9 cellular contexts compared by ENCODE assay signal in genomic region chr6:167351656-167352354, GRCh38. TPM values are rescaled to one million over a fixed set of nuclear protein-coding genes. Genes with fewer than 3 reads are reported as not detected.
DNase-seq lines count a peak whose midpoint lies in the region; ATAC-seq, FAIRE-seq and TF ChIP-seq lines count a peak whose summit lies in the region.
"Had no signal": no experiment of that assay in that cellular context is flagged by ENCODE, and none has a peak within 500 bp of the region (broad histone marks: within the 10 kb centered on the region; RNA-seq: fewer than 3 reads in every experiment).

No MANE protein-coding gene starts in this region.

- TF ChIP-seq CTCF in A549 (IDR thresholded peaks at IDR 0.05) (no peak), kidney (IDR thresholded peaks at IDR 0.05; ENCODE audit: borderline replicate concordance, extremely low read depth, insufficient read depth) (no peak)

- H3K9me3 ChIP-seq in A549 (no peaks in the 10 kb centered on the region), kidney (ENCODE audit: control insufficient read depth in 1 of 2, low read length in 2 of 2) (peaks cover 0 to 4% of the 10 kb centered on the region in 2 donors)

- WGBS in A549 (ENCODE audit: missing lambda C conversion rate), result 40% methylated on average over 13 of the region's 13 CpGs

- peaks cover 14 to 22% (median 18%) of the 10 kb centered on the region in 3 donors for H3K4me1 Mint-ChIP-seq in T-cell

- FAIRE-seq in A549 (lab: Jason Lieb, UNC), result no peak
- no peak for FAIRE-seq in kidney (lab: Jason Lieb, UNC)
- no peak for FAIRE-seq in GM12892 (lab: Jason Lieb, UNC)

- ATAC-seq in A549 (no peak), GM21360 (IDR thresholded peaks at IDR 0.05; ENCODE audit: unreplicated experiment) (peak; percentile 54), T-cell (replicated peaks in 1 of 4) (no peak)

- no peaks in the 10 kb centered on the region for H3K9me3 Mint-ChIP-seq in T-cell

- TF ChIP-seq POLR2A in A549 (IDR thresholded peaks at IDR 0.05; ENCODE audit: low read length) (no peak), GM12892 (IDR thresholded peaks at IDR 0.05; ENCODE audit: low read depth, low read length) (no peak), erythroblast (IDR thresholded peaks at IDR 0.05; ENCODE audit: low read length) (no peak)

- H3K27ac ChIP-seq in A549, result no peak overlapping the region
- H3K27ac ChIP-seq in kidney (ENCODE audit: low read depth in 2 of 2, low read length in 2 of 2), result no peak overlapping the region

- POLR2A ChIA-PET in A549 (lab: Yijun Ruan, JAX), result no interaction called here
- POLR2A ChIA-PET in T-cell (lab: Charles Lee), result interaction anchor here in 1 of 2 donors (0.5 kb wide), 1 partner anchor 477 kb away, joined by 6 read pairs; no protein-coding TSS in a partner anchor

- H3K4me2 ChIP-seq in A549, result peak overlapping the region; percentile 92

- peak overlapping the region; percentile 84 to 86 for H3K27ac Mint-ChIP-seq in T-cell

- no peaks in the 10 kb centered on the region for H3K4me1 ChIP-seq in A549
- H3K4me1 ChIP-seq in kidney (ENCODE audit: control insufficient read depth in 1 of 2, insufficient read depth in 1 of 2, low read depth in 1 of 2, low read length in 2 of 2), result peaks cover 0 to 7% of the 10 kb centered on the region in 2 donors

- H3K36me3 Mint-ChIP-seq in T-cell, result no peaks in the 10 kb centered on the region

- TF ChIP-seq RAD21 in A549 (conservative IDR thresholded peaks at IDR 0.05 in 1 of 2, IDR thresholded peaks at IDR 0.05 in 1 of 2), result no peak

- H3K9ac ChIP-seq in kidney (ENCODE audit: low read length in 2 of 2), result no peak overlapping the region

- peak overlapping the region; percentile 86 to 92 (median 89) for H3K4me3 Mint-ChIP-seq in T-cell

- CTCF ChIA-PET in A549 (lab: Yijun Ruan, JAX), result interaction anchor here (0.7 to 2.6 kb wide), 18 partner anchors 10 to 577 kb away, joined by 3 to 35 read pairs (median 4); partner anchors contain the start of gene UNC93A
- CTCF ChIA-PET in T-cell (lab: Charles Lee), result interaction anchor here in 1 of 2 donors (0.6 to 1.7 kb wide), 4 partner anchors 141 to 822 kb away, joined by 4 to 6 read pairs (median 4); partner anchors contain the start of gene CCR6

- no peaks in the 10 kb centered on the region for H3K36me3 ChIP-seq in kidney (ENCODE audit: control insufficient read depth in 1 of 2, insufficient read depth in 2 of 2, low read length in 2 of 2)

- peaks cover 3 to 8% of the 10 kb centered on the region in 2 donors for H3K27me3 Mint-ChIP-seq in T-cell

- TF ChIP-seq EP300 in A549 (IDR thresholded peaks at IDR 0.05), result no peak

- DNase-seq in A549 (ENCODE audit: low read depth in 1 of 2, low spot score in 1 of 2) (no peak), T-cell (no peak), kidney (no peak), GM12892 (ENCODE audit: insufficient read length) (no peak), NCI-H69 (lab: John Stamatoyannopoulos, UW) (no peak), erythroblast (lab: John Stamatoyannopoulos, UW) (no peak), NCI-H2171 treated with DMSO at 0.1 percent for 48 hours (lab: John Stamatoyannopoulos, UW) (no peak)

- H3K4me3 ChIP-seq in A549 (peak overlapping the region; percentile 51), kidney (ENCODE audit: low read length in 2 of 2) (peak overlapping the region; percentile 28 to 57)

- intact Hi-C loops in kidney (cut with DNase I), result no loop called here

TF ChIP-seq in A549, 52 proteins besides CTCF, POLR2A, EP300 and RAD21:
- TF ChIP-seq ZSCAN20 (CRISPR knock-in tag; IDR thresholded peaks at IDR 0.05) (no peak), CEBPB (IDR thresholded peaks at IDR 0.05) (no peak), HOXA7 (CRISPR knock-in tag; IDR thresholded peaks at IDR 0.05) (no peak), ZC3H11A (IDR thresholded peaks at IDR 0.05) (no peak), BCL3 (IDR thresholded peaks at IDR 0.05) (no peak), BHLHE40 (IDR thresholded peaks at IDR 0.05; ENCODE audit: low read depth, low read length) (no peak), JUN (IDR thresholded peaks at IDR 0.05) (no peak), MAFK (IDR thresholded peaks at IDR 0.05; ENCODE audit: partially characterized antibody) (no peak), MYC (IDR thresholded peaks at IDR 0.05; ENCODE audit: borderline replicate concordance, low read length) (no peak), SMC3 (IDR thresholded peaks at IDR 0.05) (no peak), NPAS2 (CRISPR knock-in tag; IDR thresholded peaks at IDR 0.05; ENCODE audit: borderline replicate concordance) (no peak), HEYL (CRISPR knock-in tag; IDR thresholded peaks at IDR 0.05) (no peak), KDM1A (IDR thresholded peaks at IDR 0.05; ENCODE audit: low read depth) (no peak), JUNB (IDR thresholded peaks at IDR 0.05) (no peak), TP53 (CRISPR knock-in tag; IDR thresholded peaks at IDR 0.05) (no peak), HOXB13 (CRISPR knock-in tag; IDR thresholded peaks at IDR 0.05; ENCODE audit: low read depth) (no peak), RNF2 (IDR thresholded peaks at IDR 0.05; ENCODE audit: borderline replicate concordance, low read depth) (no peak)
- TF ChIP-seq, protein P1, sequence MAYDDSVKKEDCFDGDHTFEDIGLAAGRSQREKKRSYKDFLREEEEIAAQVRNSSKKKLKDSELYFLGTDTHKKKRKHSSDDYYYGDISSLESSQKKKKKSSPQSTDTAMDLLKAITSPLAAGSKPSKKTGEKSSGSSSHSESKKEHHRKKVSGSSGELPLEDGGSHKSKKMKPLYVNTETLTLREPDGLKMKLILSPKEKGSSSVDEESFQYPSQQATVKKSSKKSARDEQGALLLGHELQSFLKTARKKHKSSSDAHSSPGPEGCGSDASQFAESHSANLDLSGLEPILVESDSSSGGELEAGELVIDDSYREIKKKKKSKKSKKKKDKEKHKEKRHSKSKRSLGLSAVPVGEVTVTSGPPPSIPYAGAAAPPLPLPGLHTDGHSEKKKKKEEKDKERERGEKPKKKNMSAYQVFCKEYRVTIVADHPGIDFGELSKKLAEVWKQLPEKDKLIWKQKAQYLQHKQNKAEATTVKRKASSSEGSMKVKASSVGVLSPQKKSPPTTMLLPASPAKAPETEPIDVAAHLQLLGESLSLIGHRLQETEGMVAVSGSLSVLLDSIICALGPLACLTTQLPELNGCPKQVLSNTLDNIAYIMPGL (CRISPR knock-in tag; IDR thresholded peaks at IDR 0.05; ENCODE audit: borderline replicate concordance), result no peak
- TF ChIP-seq, protein P2, sequence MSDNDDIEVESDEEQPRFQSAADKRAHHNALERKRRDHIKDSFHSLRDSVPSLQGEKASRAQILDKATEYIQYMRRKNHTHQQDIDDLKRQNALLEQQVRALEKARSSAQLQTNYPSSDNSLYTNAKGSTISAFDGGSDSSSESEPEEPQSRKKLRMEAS (IDR thresholded peaks at IDR 0.05), result no peak

RNA-seq across cellular contexts. Expression of gene TTLL2, which starts 26.9 kb away (rescaled TPM):
- polyA plus RNA-seq in A549 (2011; rRNA removed) (not detected in 2 replicates), A549 (2017; fragmentation: RNase III; extraction: RNeasy Plus Mini Kit Qiagen cat#74134 plus additional on column Dnase treatment) (not detected in 3 replicates), kidney (ENCODE audit: insufficient read depth, low read depth, low replicate concordance) (not detected)
- not detected in 2 replicates for polyA plus RNA-seq in A549 (2012; cell fraction: cytosol; rRNA removed)
- not detected in 2 replicates for polyA plus RNA-seq in A549 (2012; cell fraction: nucleus; rRNA removed)
- polyA minus RNA-seq in A549 (2011; rRNA and poly(A)+ RNA removed), result not detected in 2 replicates
- total RNA-seq in T-cell (not detected), kidney (not detected)
- not detected for polyA plus RNA-seq in GM12892 (2012; ENCODE audit: missing spikeins)
- total RNA-seq: Daoy had no signal
